Comparison of ENCODE assay signal across 9 cellular contexts in genomic region chr11:33376331-33377099, GRCh38. TPM values are rescaled to one million over a fixed set of nuclear protein-coding genes. Genes with fewer than 3 reads are reported as not detected.
DNase-seq lines count a peak whose midpoint lies in the region; ATAC-seq and TF ChIP-seq lines count a peak whose summit lies in the region.
"Had no signal": no experiment of that assay in that cellular context is flagged by ENCODE, and none has a peak within 500 bp of the region (broad histone marks: within the 10 kb centered on the region; RNA-seq: fewer than 3 reads in every experiment).

No MANE protein-coding gene starts in this region.

- peak overlapping the region; percentile 54 to 61 (median 56) for H3K4me3 ChIP-seq in esophagus muscularis mucosa
- H3K4me3 ChIP-seq in parathyroid adenoma (ENCODE audit: low read depth, low read length), result no peak overlapping the region

- H3K36me3 ChIP-seq in esophagus muscularis mucosa (no peaks in the 10 kb centered on the region), parathyroid adenoma (ENCODE audit: control insufficient read depth, insufficient read depth, low read length) (no peaks in the 10 kb centered on the region)

- DNase-seq in GM13976 (ENCODE audit: low spot score), result peak; percentile 61
- DNase-seq in NCI-H2171 (lab: John Stamatoyannopoulos, UW), result peak; percentile 62
- DNase-seq in esophagus muscularis mucosa (ENCODE audit: extremely low spot score), result no peak
- DNase-seq in OCI-M2 (lab: John Stamatoyannopoulos, UW; ENCODE audit: unreplicated experiment), result no peak
- DNase-seq in dedifferentiated amniotic fluid mesenchymal stem cell (ENCODE audit: extremely low spot score), result no peak

- no peaks in the 10 kb centered on the region for H3K9me3 ChIP-seq in esophagus muscularis mucosa
- no peaks in the 10 kb centered on the region for H3K9me3 ChIP-seq in parathyroid adenoma (ENCODE audit: control insufficient read depth, low read length)

- peak overlapping the region; percentile 28 for H3K9ac ChIP-seq in parathyroid adenoma

- H3K4me1 ChIP-seq in esophagus muscularis mucosa, result peaks cover 0 to 20% (median 18%) of the 10 kb centered on the region in 4 donors
- peaks cover 19% of the 10 kb centered on the region for H3K4me1 ChIP-seq in parathyroid adenoma

- peak overlapping the region; percentile 22 for H2AFZ ChIP-seq in parathyroid adenoma

- no peak for TF ChIP-seq EP300 in esophagus muscularis mucosa (IDR thresholded peaks at IDR 0.05)

- in situ Hi-C loops in GM13976 (cut with MboI; ENCODE audit: low sequenced_read_pairs, unreplicated experiment), result loop anchor here (10.0 kb wide), 1 partner anchor 368 kb away; no protein-coding TSS in a partner anchor

- H3K27me3 ChIP-seq in esophagus muscularis mucosa, result peaks cover 0 to 56% (median 11%) of the 10 kb centered on the region in 4 donors
- no peaks in the 10 kb centered on the region for H3K27me3 ChIP-seq in parathyroid adenoma (ENCODE audit: control insufficient read depth, insufficient read depth, low read length)

- ATAC-seq in HG03342 (IDR thresholded peaks at IDR 0.05; ENCODE audit: unreplicated experiment), result no peak
- no peak for ATAC-seq in HG03025 (IDR thresholded peaks at IDR 0.05; ENCODE audit: low FRiP score, unreplicated experiment)

- intact Hi-C loops in esophagus muscularis mucosa (cut with DNase I), result no loop called here

- 15% methylated on average over 7 of the region's 99 CpGs for WGBS in esophagus muscularis mucosa

- TF ChIP-seq POLR2A in esophagus muscularis mucosa (IDR thresholded peaks at IDR 0.05; ENCODE audit: low read depth), result no peak

- no peak for TF ChIP-seq CTCF in GM13976 (IDR thresholded peaks at IDR 0.05; ENCODE audit: borderline replicate concordance, control extremely low read depth, extremely low read depth, insufficient read depth, missing control alignments)
- no peak for TF ChIP-seq CTCF in esophagus muscularis mucosa (IDR thresholded peaks at IDR 0.05)
- no peak for TF ChIP-seq CTCF in parathyroid adenoma (IDR thresholded peaks at IDR 0.05)

- H3K4me2 ChIP-seq in parathyroid adenoma (ENCODE audit: low read length), result peak overlapping the region; percentile 42

- H3K79me2 ChIP-seq in parathyroid adenoma, result peaks cover 31% of the 10 kb centered on the region

- H3K27ac ChIP-seq in esophagus muscularis mucosa (replicated peaks in 1 of 4) (no peak overlapping the region), parathyroid adenoma (peak overlapping the region; percentile 94)

RNA-seq across cellular contexts. Expression of gene KIAA1549L, which starts 0.6 kb away (rescaled TPM):
- under 1 TPM; under 0.01 to 0.52 (median 0.22) TPM for total RNA-seq in esophagus muscularis mucosa
- total RNA-seq: mononuclear cell had no signal

Comparison
In these comparisons a context has a peak if more than half of its experiments do, and no peak if none do; other contexts are left out.
1. DNase-seq: peak in GM13976 (single experiment) and NCI-H2171 (single experiment); none in esophagus muscularis mucosa (single experiment), OCI-M2 (single experiment) and dedifferentiated amniotic fluid mesenchymal stem cell (single experiment).